9 cellular contexts compared by ENCODE assay signal in the genomic region with DNA sequence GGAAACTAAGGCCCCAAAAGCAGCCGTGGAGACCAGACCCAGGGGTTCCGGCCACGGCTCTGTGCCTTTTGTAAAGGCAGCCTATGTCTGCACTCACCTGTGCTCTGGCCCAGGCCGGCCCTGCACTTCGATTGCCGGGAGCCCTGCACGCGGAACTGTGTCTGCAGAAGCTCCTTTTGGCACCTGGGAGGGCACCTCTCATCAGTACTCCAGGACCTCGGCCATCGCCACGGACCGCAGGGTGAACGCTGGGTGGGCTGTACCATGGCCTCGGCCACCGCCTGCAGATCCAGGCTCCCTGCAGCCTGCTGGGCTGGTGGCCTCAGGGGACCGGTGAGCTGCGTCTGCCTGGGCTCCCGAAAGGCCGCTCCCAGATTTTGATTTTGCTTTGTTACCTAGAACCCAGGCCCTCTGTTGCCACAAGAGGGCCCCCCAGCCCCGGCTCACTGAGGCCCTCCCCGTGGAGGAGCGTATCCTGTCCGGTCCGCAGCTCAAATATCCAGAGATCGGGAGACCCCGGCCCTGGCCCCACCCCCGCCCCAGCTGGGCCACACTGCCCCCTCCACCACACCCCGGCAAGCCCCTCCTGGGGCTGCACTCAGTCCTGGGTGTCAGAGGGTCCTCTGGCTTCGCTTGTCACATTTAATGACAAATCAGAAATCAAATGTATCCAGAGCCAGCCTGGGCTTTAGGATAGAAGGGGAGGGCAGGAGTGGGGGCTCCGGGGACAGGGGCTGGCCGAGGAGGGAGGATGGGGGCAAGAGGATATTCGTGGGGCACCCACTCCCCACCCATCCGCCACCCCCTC.
A peak's percentile ranks its signal among the peaks of the same experiment; 100 is the strongest.
DNase-seq lines count a peak whose midpoint lies in the region; ATAC-seq and TF ChIP-seq lines count a peak whose summit lies in the region.
"Had no signal": no experiment of that assay in that cellular context is flagged by ENCODE, and none has a peak within 500 bp of the region (broad histone marks: within the 10 kb centered on the region; RNA-seq: fewer than 3 reads in every experiment).

No MANE protein-coding gene starts in this region.

- no peak overlapping the region for H3K27ac Mint-ChIP-seq in activated CD4-positive, alpha-beta memory T cell treated with anti-CD3 and anti-CD28 coated beads for 36 hours
- no peak overlapping the region for H3K27ac Mint-ChIP-seq in effector memory CD8-positive, alpha-beta T cell

- no peaks in the 10 kb centered on the region for H3K27me3 Mint-ChIP-seq in activated CD4-positive, alpha-beta memory T cell treated with anti-CD3 and anti-CD28 coated beads for 36 hours
- H3K27me3 Mint-ChIP-seq in effector memory CD8-positive, alpha-beta T cell, result peaks cover 35 to 46% of the 10 kb centered on the region in 2 donors

- intact Hi-C loops in activated CD4-positive, alpha-beta memory T cell treated with anti-CD3 and anti-CD28 coated beads for 36 hours (cut with micrococcal nuclease), result loop anchor here (5.0 kb wide), 3 partner anchors 59 to 239 kb away; a partner anchor contains a TSS

- DNase-seq in AG04449 (ENCODE audit: low read depth, low spot score), result no peak
- peak; percentile 91 for DNase-seq in GM20000 (ENCODE audit: low spot score)
- peak; percentile 50 for DNase-seq in NCI-H526 treated with DMSO at 0.1 percent for 48 hours (lab: John Stamatoyannopoulos, UW)
- DNase-seq in activated CD4-positive, alpha-beta memory T cell treated with anti-CD3 and anti-CD28 coated beads for 36 hours, result peak; percentile 79
- peak; percentile 42 to 46 (median 44) for DNase-seq in effector memory CD8-positive, alpha-beta T cell
- peak; percentile 69 for DNase-seq in midbrain (lab: John Stamatoyannopoulos, UW)
- DNase-seq in stimulated activated CD8-positive, alpha-beta memory T cell treated with anti-CD3 and anti-CD28 coated beads, Interleukin-2, amount 100 ng/mL, for 1 hour (ENCODE audit: low read depth in 2 of 2), result peak; percentile 24 to 49

- peak; percentile 82 for ATAC-seq in effector memory CD8-positive, alpha-beta T cell (replicated peaks)
- ATAC-seq in GM18861 (IDR thresholded peaks at IDR 0.05; ENCODE audit: unreplicated experiment), result no peak

- H3K4me3 ChIP-seq in AG04449 (ENCODE audit: low read depth, low read length), result no peak overlapping the region
- H3K4me3 ChIP-seq: skin epidermis had no signal

- POLR2A ChIA-PET in AG04449 (lab: Yijun Ruan, JAX), result no interaction called here
- POLR2A ChIA-PET in activated CD4-positive, alpha-beta memory T cell treated with anti-CD3 and anti-CD28 coated beads for 36 hours (lab: Charles Lee), result no interaction called here

- H3K4me1 Mint-ChIP-seq in activated CD4-positive, alpha-beta memory T cell treated with anti-CD3 and anti-CD28 coated beads for 36 hours (ENCODE audit: low read depth), result peaks cover 4% of the 10 kb centered on the region
- H3K4me1 Mint-ChIP-seq in effector memory CD8-positive, alpha-beta T cell (ENCODE audit: low read depth in 2 of 2), result peaks cover 0 to 7% of the 10 kb centered on the region in 2 donors

- CTCF ChIA-PET in AG04449 (lab: Yijun Ruan, JAX), result interaction anchor here (0.7 to 1.3 kb wide), 8 partner anchors 11 to 277 kb away, joined by 3 to 12 read pairs (median 3); no protein-coding TSS in a partner anchor
- CTCF ChIA-PET in activated CD4-positive, alpha-beta memory T cell treated with anti-CD3 and anti-CD28 coated beads for 36 hours (lab: Charles Lee), result interaction anchor here (0.6 to 5.0 kb wide), 25 partner anchors 14 to 448 kb away, joined by 3 to 61 read pairs (median 4); a partner anchor contains a TSS

- H3K9me3 Mint-ChIP-seq in activated CD4-positive, alpha-beta memory T cell treated with anti-CD3 and anti-CD28 coated beads for 36 hours, result no peaks in the 10 kb centered on the region
- H3K9me3 Mint-ChIP-seq in effector memory CD8-positive, alpha-beta T cell, result no peaks in the 10 kb centered on the region

- no peak overlapping the region for H3K4me3 Mint-ChIP-seq in activated CD4-positive, alpha-beta memory T cell treated with anti-CD3 and anti-CD28 coated beads for 36 hours
- H3K4me3 Mint-ChIP-seq in effector memory CD8-positive, alpha-beta T cell, result no peak overlapping the region

- TF ChIP-seq CTCF in AG04449 (IDR thresholded peaks at IDR 0.05; ENCODE audit: insufficient read depth, low read length, missing control alignments) (peak; percentile 61), GM20000 (IDR thresholded peaks at IDR 0.05; ENCODE audit: extremely low read depth, missing control alignments) (peak; percentile 61)

- H3K36me3 Mint-ChIP-seq in activated CD4-positive, alpha-beta memory T cell treated with anti-CD3 and anti-CD28 coated beads for 36 hours, result no peaks in the 10 kb centered on the region
- H3K36me3 Mint-ChIP-seq in effector memory CD8-positive, alpha-beta T cell (ENCODE audit: insufficient read depth), result no peaks in the 10 kb centered on the region
